Comparison of ENCODE assay signal across 31 cellular contexts in the genomic region with DNA sequence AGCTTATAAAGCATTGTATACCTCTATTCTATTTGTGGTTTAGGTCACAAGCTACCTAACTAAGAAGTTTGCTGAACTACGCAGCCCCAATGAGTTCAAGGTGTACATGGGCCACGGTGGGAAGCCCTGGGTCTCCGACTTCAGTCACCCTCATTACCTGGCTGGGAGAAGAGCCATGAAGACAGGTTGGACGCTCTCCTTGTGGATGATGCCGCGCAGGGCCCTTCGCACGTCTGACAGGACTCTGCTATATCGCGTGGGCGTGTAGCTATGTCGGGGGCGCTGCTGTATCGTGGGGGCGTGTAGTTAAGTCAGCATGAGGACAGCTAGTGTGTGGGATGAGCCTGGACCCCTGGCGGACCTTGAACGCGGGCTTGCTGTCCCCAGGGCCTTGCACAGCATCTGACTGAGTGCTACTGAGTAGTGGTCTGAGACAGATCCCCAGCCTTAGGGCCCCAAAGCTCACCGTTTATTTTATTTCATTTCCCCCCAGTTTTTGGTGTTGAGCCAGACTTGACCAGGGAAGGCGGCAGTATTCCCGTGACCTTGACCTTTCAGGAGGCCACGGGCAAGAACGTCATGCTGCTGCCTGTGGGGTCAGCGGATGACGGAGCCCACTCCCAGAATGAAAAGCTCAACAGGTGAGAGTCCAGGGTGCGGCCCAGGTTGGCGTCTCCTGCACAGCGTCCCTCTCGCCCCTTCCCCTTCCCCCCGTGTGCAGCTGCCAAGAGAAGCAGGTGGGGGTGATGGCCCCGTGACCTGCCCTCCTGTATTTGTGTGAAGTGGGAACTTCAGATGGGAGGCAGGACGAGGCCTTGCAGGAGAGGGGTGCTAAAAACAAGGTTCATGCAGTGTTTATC. TPM values are rescaled to one million over a fixed set of nuclear protein-coding genes. Genes with fewer than 3 reads are reported as not detected.
A peak's percentile ranks its signal among the peaks of the same experiment; 100 is the strongest.
DNase-seq lines count a peak whose midpoint lies in the region; ATAC-seq, FAIRE-seq and TF ChIP-seq lines count a peak whose summit lies in the region.
"Had no signal": no experiment of that assay in that cellular context is flagged by ENCODE, and none has a peak within 500 bp of the region (broad histone marks: within the 10 kb centered on the region; RNA-seq: fewer than 3 reads in every experiment).

No MANE protein-coding gene starts in this region.

- peaks cover 7% of the 10 kb centered on the region for H3K9me3 Mint-ChIP-seq in neural progenitor cell
- H3K9me3 Mint-ChIP-seq: CD4-positive, alpha-beta T cell had no signal

- H3K27ac Mint-ChIP-seq in neural progenitor cell, result no peak overlapping the region
- H3K27ac Mint-ChIP-seq: CD4-positive, alpha-beta T cell had no signal

- no peak overlapping the region for H3K4me3 Mint-ChIP-seq in neural progenitor cell
- H3K4me3 Mint-ChIP-seq: CD4-positive, alpha-beta T cell had no signal

- BruUV-seq in K562 (replicated peaks; lab: Mats Ljungman, UMichigan), result no TSS peak

- H3K4me1 Mint-ChIP-seq in neural progenitor cell, result peaks cover 3% of the 10 kb centered on the region

- TF ChIP-seq POLR2A in K562 (conservative IDR thresholded peaks at IDR 0.05) (no peak), stomach (IDR thresholded peaks at IDR 0.05) (no peak)

- ATAC-seq in Right ventricle myocardium inferior, result no peak
- no peak for ATAC-seq in K562
- ATAC-seq in left lobe of liver, result no peak
- ATAC-seq in GM19455 (IDR thresholded peaks at IDR 0.05; ENCODE audit: unreplicated experiment), result no peak

- peaks cover 55% of the 10 kb centered on the region for H3K36me3 Mint-ChIP-seq in neural progenitor cell

- DNase-seq in cardiac septum (ENCODE audit: low spot score), result peak; percentile 43
- DNase-seq in Right ventricle myocardium inferior (ENCODE audit: missing footprints), result no peak
- no peak for DNase-seq in K562 (ENCODE audit: extremely low read depth in 1 of 4, low spot score in 3 of 4)
- DNase-seq in left lobe of liver (ENCODE audit: low spot score), result peak; percentile 40
- peak; percentile 16 for DNase-seq in stomach
- DNase-seq in GM13977 (ENCODE audit: low spot score), result no peak
- no peak for DNase-seq in neural progenitor cell (ENCODE audit: low spot score)
- DNase-seq: CD4-positive, alpha-beta T cell; GOT3; HCEC 1CT; KBM-7; MV-4-11; NCI-H1105; NCI-H146; NCI-H2029; NCI-H446; NCI-H524 treated with DMSO at 0.1 percent for 48 hours; NCI-H774; NK-92 treated with Interleukin-12 subunit alpha and Interleukin-12 subunit beta, amount 100 ng/mL, for 24 hours; PC-9; Right ventricle myocardium superior had no signal

- no peaks in the 10 kb centered on the region for H3K79me2 ChIP-seq in K562 (ENCODE audit: control insufficient read depth, insufficient read depth, low read length)
- H3K79me2 ChIP-seq in neural progenitor cell (ENCODE audit: low read depth), result no peaks in the 10 kb centered on the region

- H3K9me3 ChIP-seq in K562 (replicated peaks; ENCODE audit: control insufficient read depth, insufficient read depth, low read depth, low read length) (no peaks in the 10 kb centered on the region), stomach (no peaks in the 10 kb centered on the region), neural progenitor cell (ENCODE audit: low read depth) (no peaks in the 10 kb centered on the region)
- H3K9me3 ChIP-seq: BLaER1, SJSA1 had no signal

- CTCF ChIA-PET in K562 (lab: Yijun Ruan, JAX; ENCODE audit: low intra/inter-chr PET ratio), result no interaction called here

- H4K20me1 ChIP-seq in K562 (replicated peaks; ENCODE audit: control insufficient read depth, insufficient read depth, low read length), result no peaks in the 10 kb centered on the region
- no peaks in the 10 kb centered on the region for H4K20me1 ChIP-seq in neural progenitor cell (ENCODE audit: low read depth)

- H3K4me1 ChIP-seq in K562 (replicated peaks in 1 of 2; ENCODE audit: control insufficient read depth in 2 of 2, insufficient read depth in 2 of 2, low read length in 2 of 2) (peaks cover 0 to 3% of the 10 kb centered on the region in 2 experiments; a peak in 1 of 5 replicates), stomach (peaks cover 0 to 6% (median 2%) of the 10 kb centered on the region in 4 donors), neural progenitor cell (no peaks in the 10 kb centered on the region)

- H3K9me1 ChIP-seq in K562 (ENCODE audit: control insufficient read depth, insufficient read depth, low read length), result peaks cover 4% of the 10 kb centered on the region

- POLR2A ChIA-PET in K562 (lab: Yijun Ruan, JAX), result interaction anchor here (0.5 kb wide), 1 partner anchor 23 kb away, joined by 3 read pairs; the partner anchor contains the start of gene CNDP2

- 77% methylated on average over 23 of the region's 32 CpGs for WGBS in K562 (ENCODE audit: insufficient coverage, low coverage, missing lambda C conversion rate)
- WGBS in stomach, 5 donors, result 84 to 87% (median 85%) methylated on average over 32 of the region's 32 CpGs

- peaks cover 57% of the 10 kb centered on the region; the same call in 2 of the 3 replicates for H3K36me3 ChIP-seq in K562 (ENCODE audit: control insufficient read depth, insufficient read depth, low read length)
- peaks cover 58 to 94% (median 79%) of the 10 kb centered on the region in 4 donors for H3K36me3 ChIP-seq in stomach
- no peaks in the 10 kb centered on the region for H3K36me3 ChIP-seq in neural progenitor cell

- TF ChIP-seq RAD21 in K562 (CRISPR knock-in tag; conservative IDR thresholded peaks at IDR 0.05 in 1 of 2, IDR thresholded peaks at IDR 0.05 in 1 of 2), result no peak

- H3F3A ChIP-seq in neural progenitor cell (ENCODE audit: low read depth), result no peaks in the 10 kb centered on the region

- FAIRE-seq in K562 (lab: Jason Lieb, UNC), result no peak
- FAIRE-seq: A204.1, G401.6 had no signal

- no peak overlapping the region for H3K4me3 ChIP-seq in K562
- H3K4me3 ChIP-seq in stomach, result no peak overlapping the region
- H3K4me3 ChIP-seq in neural progenitor cell, result no peak overlapping the region
- H3K4me3 ChIP-seq: BLaER1, PC-9, SJSA1 had no signal

- TF ChIP-seq CTCF in K562 (IDR thresholded peaks at IDR 0.05 in 2 of 3, conservative IDR thresholded peaks at IDR 0.05 in 1 of 3; ENCODE audit: insufficient read depth in 2 of 3, low read depth in 1 of 3, low read length in 3 of 3) (no peak), stomach (IDR thresholded peaks at IDR 0.05) (no peak), GM13977 (IDR thresholded peaks at IDR 0.05; ENCODE audit: extremely low read depth, insufficient read depth, missing control alignments) (no peak), neural progenitor cell (IDR thresholded peaks at IDR 0.05) (no peak)

- TF ChIP-seq EP300 in K562 (IDR thresholded peaks at IDR 0.05; ENCODE audit: low read length) (no peak), stomach (IDR thresholded peaks at IDR 0.05) (no peak)

- H2AFZ ChIP-seq in K562 (ENCODE audit: low read depth, low read length), result no peak overlapping the region
- H2AFZ ChIP-seq in neural progenitor cell (replicated peaks), result no peak overlapping the region
- H2AFZ ChIP-seq: PC-9 had no signal

- H3K27me3 ChIP-seq in K562 (ENCODE audit: control insufficient read depth in 2 of 2, insufficient read depth in 2 of 2, low read length in 2 of 2), result no peaks in the 10 kb centered on the region
- no peaks in the 10 kb centered on the region for H3K27me3 ChIP-seq in stomach
- H3K27me3 ChIP-seq in neural progenitor cell, result no peaks in the 10 kb centered on the region
- H3K27me3 ChIP-seq: BLaER1, SJSA1 had no signal

- H3K9ac ChIP-seq in K562 (ENCODE audit: insufficient read depth in 1 of 2, low read depth in 2 of 2, low read length in 2 of 2), result no peak overlapping the region
- H3K9ac ChIP-seq in neural progenitor cell, result no peak overlapping the region
- H3K9ac ChIP-seq: BLaER1 had no signal

- H3K4me2 ChIP-seq in K562 (ENCODE audit: insufficient read depth, low read length), result no peak overlapping the region
- no peak overlapping the region for H3K4me2 ChIP-seq in neural progenitor cell
- H3K4me2 ChIP-seq: BLaER1, PC-9 had no signal

- in situ Hi-C loops in K562 (cut with MboI) (no loop called here), GM13977 (cut with MboI; ENCODE audit: low pct_unique_long_range_greater_than_20kb, low sequenced_read_pairs, unreplicated experiment) (no loop called here)

- intact Hi-C loops in cardiac septum (cut with DNase I), result no loop called here
- intact Hi-C loops in Right ventricle myocardium inferior (cut with DNase I), result no loop called here
- intact Hi-C loops in K562 (cut with micrococcal nuclease), result no loop called here
- intact Hi-C loops in stomach (cut with DNase I; ENCODE audit: low total_unique reads), result no loop called here

- peaks cover 4% of the 10 kb centered on the region for H3K27me3 Mint-ChIP-seq in neural progenitor cell (ENCODE audit: insufficient read depth, low read depth)
- H3K27me3 Mint-ChIP-seq: CD4-positive, alpha-beta T cell had no signal

- H3K27ac ChIP-seq in K562 (ENCODE audit: extremely low read depth, low read depth, low read length) (no peak overlapping the region), stomach (no peak overlapping the region), neural progenitor cell (no peak overlapping the region)
- H3K27ac ChIP-seq: BLaER1, PC-9, SJSA1 had no signal

RNA-seq across cellular contexts. Expression of gene CNDP1, which starts 15.6 kb away (rescaled TPM):
- total RNA-seq in cardiac septum (not detected), Right ventricle myocardium inferior (not detected), K562 (2014; rRNA removed) (not detected in 2 replicates), K562 (2014; rRNA removed; fragmentation: Illumina TruSeq; extraction: Trizol) (not detected in 2 replicates), K562 (2015; rRNA removed; fragmentation: Illumina TruSeq; extraction: Trizol) (not detected in 2 replicates), K562 (2021) (not detected in 2 replicates), left lobe of liver (66.3 TPM), stomach (under 1 TPM in 1 of 5 donors, not detected in 4; 0.72 TPM), neural progenitor cell (ENCODE audit: low replicate concordance) (not detected in 2 replicates)
- not detected in 2 replicates for total RNA-seq in K562 (2011; cell fraction: chromatin; rRNA removed; ENCODE audit: low replicate concordance)
- not detected in 2 replicates for total RNA-seq in K562 (2011; cell fraction: nucleolus; rRNA removed)
- total RNA-seq in K562 (2011; cell fraction: nucleoplasm; rRNA removed), result not detected in 2 replicates
- polyA plus RNA-seq in K562 (2011; rRNA removed) (not detected in 2 replicates), K562 (2014; fragmentation: Illumina TruSeq; extraction: Trizol) (not detected in 2 replicates), K562 (2014; fragmentation: Nextera tagmentation; extraction: Ambion mirVana) (not detected), K562 (2014; rRNA removed) (not detected in 2 replicates), stomach (under 1 TPM in 2 of 3 donors, not detected in 1; 0.13 to 0.50 TPM)
- polyA plus RNA-seq in K562 (2011; cell fraction: cytosol; rRNA removed), result not detected in 2 replicates
- 0.03 TPM in 1 of 2 replicates, not detected in the other for polyA plus RNA-seq in K562 (2011; cell fraction: nucleus; rRNA removed)
- not detected in 2 replicates for polyA plus RNA-seq in K562 (2012)
- polyA minus RNA-seq in K562 (2011; rRNA and poly(A)+ RNA removed), result 0.12 TPM in 1 of 2 replicates, not detected in the other
- not detected in 2 replicates for polyA minus RNA-seq in K562 (2011; cell fraction: cytosol; rRNA and poly(A)+ RNA removed)
- polyA minus RNA-seq in K562 (2011; cell fraction: nucleus; rRNA and poly(A)+ RNA removed), result not detected in 2 replicates
- total RNA-seq: HT-29, LHCN-M2, MCF 10A, PC-9, Right ventricle myocardium superior, RPMI7951, SJSA1 had no signal
- polyA plus RNA-seq: AG04450 had no signal

RNA-seq across cellular contexts. Expression of gene CNDP2, which starts 22.5 kb away (rescaled TPM):
- total RNA-seq in cardiac septum (65.7 TPM), Right ventricle myocardium inferior (66.4 TPM), K562 (2014; rRNA removed) (62.8 and 79.1 TPM in 2 replicates), K562 (2014; rRNA removed; fragmentation: Illumina TruSeq; extraction: Trizol) (38.9 and 39.5 TPM in 2 replicates), K562 (2015; rRNA removed; fragmentation: Illumina TruSeq; extraction: Trizol) (43.4 and 43.7 TPM in 2 replicates), K562 (2021) (96.3 and 102 TPM in 2 replicates), left lobe of liver (243 TPM), stomach (100 to 1,000 TPM in 4 of 5 donors, 10 to 100 TPM in 1; 12.8 to 204 (median 115) TPM), neural progenitor cell (ENCODE audit: low replicate concordance) (56.1 and 69.7 TPM in 2 replicates)
- total RNA-seq in K562 (2011; cell fraction: chromatin; rRNA removed; ENCODE audit: low replicate concordance), result 72.3 and 123 TPM in 2 replicates
- total RNA-seq in K562 (2011; cell fraction: nucleolus; rRNA removed), result 62.8 and 69.9 TPM in 2 replicates
- total RNA-seq in K562 (2011; cell fraction: nucleoplasm; rRNA removed), result 64.1 and 69.2 TPM in 2 replicates
- polyA plus RNA-seq in K562 (2011; rRNA removed) (47.4 and 49.8 TPM in 2 replicates), K562 (2014; fragmentation: Illumina TruSeq; extraction: Trizol) (104 and 128 TPM in 2 replicates), K562 (2014; fragmentation: Nextera tagmentation; extraction: Ambion mirVana) (10 to 100 TPM; 34.1 to 53.8 TPM), K562 (2014; rRNA removed) (73.6 and 83.6 TPM in 2 replicates), stomach (100 to 1,000 TPM in 2 of 3 donors, 10 to 100 TPM in 1; 87.5 to 132 (median 110) TPM)
- polyA plus RNA-seq in K562 (2011; cell fraction: cytosol; rRNA removed), result 47.1 and 50.4 TPM in 2 replicates
- polyA plus RNA-seq in K562 (2011; cell fraction: nucleus; rRNA removed), result 40.2 and 59.5 TPM in 2 replicates
- 98.6 and 99.2 TPM in 2 replicates for polyA plus RNA-seq in K562 (2012)
- 65.9 and 85.4 TPM in 2 replicates for polyA minus RNA-seq in K562 (2011; rRNA and poly(A)+ RNA removed)
- 52.9 and 55.1 TPM in 2 replicates for polyA minus RNA-seq in K562 (2011; cell fraction: cytosol; rRNA and poly(A)+ RNA removed)
- 27.5 and 40.2 TPM in 2 replicates for polyA minus RNA-seq in K562 (2011; cell fraction: nucleus; rRNA and poly(A)+ RNA removed)

Comparison
In these comparisons a context has a peak if more than half of its experiments do, and no peak if none do; other contexts are left out.
1. DNase-seq: peak in cardiac septum (single experiment), left lobe of liver (single experiment) and stomach (single experiment); none in Right ventricle myocardium inferior (single experiment), K562 (0 of 4), GM13977 (single experiment) and neural progenitor cell (single experiment).
2. RNA of gene CNDP1, which starts 15.6 kb away (total RNA-seq): 66.3 TPM in left lobe of liver (single experiment); not detected in cardiac septum (single experiment), not detected in Right ventricle myocardium inferior (single experiment), not detected in K562, 0.72 TPM in stomach and not detected in neural progenitor cell; every median in the first group is over 10 times any median in the second.